14 cellular contexts compared by ENCODE assay signal in the genomic region with DNA sequence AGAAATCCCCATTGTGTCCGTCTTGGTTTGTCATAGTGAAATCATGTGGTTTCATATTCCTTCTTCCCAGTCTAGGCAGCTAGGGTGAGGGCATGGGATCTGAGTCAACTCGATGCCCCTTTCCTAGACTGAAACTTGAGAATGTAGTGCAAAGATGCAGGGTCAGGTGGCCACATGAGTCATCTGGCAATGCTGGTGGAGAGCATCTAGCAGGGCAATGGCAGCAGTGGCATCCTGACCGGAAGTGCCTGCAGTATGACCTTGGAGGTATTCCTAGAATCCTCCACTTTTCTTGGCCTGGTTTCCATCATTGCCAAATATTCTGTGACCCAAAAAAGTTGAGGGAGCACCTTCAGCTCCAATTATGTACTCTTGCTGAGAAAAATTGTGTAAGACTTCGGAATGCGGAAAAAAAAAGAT. TPM values are rescaled to one million over a fixed set of nuclear protein-coding genes. Genes with fewer than 3 reads are reported as not detected.
A peak's percentile ranks its signal among the peaks of the same experiment; 100 is the strongest.
DNase-seq lines count a peak whose midpoint lies in the region; ATAC-seq and TF ChIP-seq lines count a peak whose summit lies in the region.
"Had no signal": no experiment of that assay in that cellular context is flagged by ENCODE, and none has a peak within 500 bp of the region (broad histone marks: within the 10 kb centered on the region; RNA-seq: fewer than 3 reads in every experiment).

No MANE protein-coding gene starts in this region.

- in situ Hi-C loops in GM13976 (cut with MboI; ENCODE audit: low sequenced_read_pairs, unreplicated experiment) = loop anchor here (25.0 kb wide), 1 partner anchor 416 kb away; no protein-coding TSS in a partner anchor

- no peak overlapping the region for H4K91ac ChIP-seq in trophoblast cell (ENCODE audit: low read depth, low read length)

- H4K12ac ChIP-seq in trophoblast cell (ENCODE audit: low read depth, low read length) = no peak overlapping the region

- H3K27me3 Mint-ChIP-seq in CD4-positive, alpha-beta T cell = peaks cover 9% of the 10 kb centered on the region

- no peaks in the 10 kb centered on the region for H3K36me3 Mint-ChIP-seq in CD4-positive, alpha-beta T cell (ENCODE audit: low read depth)

- H3K27ac Mint-ChIP-seq in CD4-positive, alpha-beta T cell = no peak overlapping the region

- no peak overlapping the region for H2BK5ac ChIP-seq in trophoblast cell (ENCODE audit: low read depth, low read length, poor library complexity)

- TF ChIP-seq CTCF in PC-3 (conservative IDR thresholded peaks at IDR 0.05; ENCODE audit: low read depth, low read length) = no peak
- TF ChIP-seq CTCF in epithelial cell of esophagus (IDR thresholded peaks at IDR 0.05; ENCODE audit: insufficient read depth, low read depth, low read length, missing control alignments) = no peak
- no peak for TF ChIP-seq CTCF in GM13976 (IDR thresholded peaks at IDR 0.05; ENCODE audit: borderline replicate concordance, control extremely low read depth, extremely low read depth, insufficient read depth, missing control alignments)
- no peak for TF ChIP-seq CTCF in CD4-positive, alpha-beta T cell (IDR thresholded peaks at IDR 0.05)

- H3K14ac ChIP-seq in trophoblast cell (ENCODE audit: low read length) = no peak overlapping the region

- H2AFZ ChIP-seq in PC-3 (ENCODE audit: low read length) (no peak overlapping the region), trophoblast cell (ENCODE audit: insufficient read depth, low read length, poor library complexity) (no peak overlapping the region)

- H3K79me2 ChIP-seq in PC-3 (ENCODE audit: low read length) (no peaks in the 10 kb centered on the region), trophoblast cell (ENCODE audit: control insufficient read depth, insufficient read depth, low read length, poor library complexity) (no peaks in the 10 kb centered on the region)

- no TSS peak for BruUV-seq in PC-3 (replicated peaks; lab: Mats Ljungman, UMichigan)

- H2AK5ac ChIP-seq in trophoblast cell (ENCODE audit: low read length) = no peak overlapping the region

- CTCF ChIA-PET in PC-3 (lab: Charles Lee) = interaction anchor here (1.4 kb wide), 1 partner anchor 59 kb away, joined by 4 read pairs; no protein-coding TSS in a partner anchor
- CTCF ChIA-PET in CD4-positive, alpha-beta T cell (lab: Charles Lee) = no interaction called here

- H3K4me3 ChIP-seq in PC-3 (ENCODE audit: low read length) (no peak overlapping the region), epithelial cell of esophagus (ENCODE audit: low read length) (no peak overlapping the region), trophoblast cell (ENCODE audit: low read depth, low read length) (no peak overlapping the region)
- H3K4me3 ChIP-seq: lung, SK-N-MC, upper lobe of left lung had no signal

- H3K27ac ChIP-seq in PC-3 (ENCODE audit: low read length) (peak overlapping the region; percentile 91), trophoblast cell (ENCODE audit: low read depth, low read length) (no peak overlapping the region)
- H3K27ac ChIP-seq in CD4-positive, alpha-beta T cell (ENCODE audit: low read depth, low read length) = no peak overlapping the region
- H3K27ac ChIP-seq: SK-N-MC, upper lobe of left lung had no signal

- H3K36me3 ChIP-seq in PC-3 (ENCODE audit: low read depth, low read length) (no peaks in the 10 kb centered on the region), trophoblast cell (ENCODE audit: control insufficient read depth in 1 of 2, insufficient read depth in 2 of 2, low read length in 2 of 2) (no peaks in the 10 kb centered on the region)
- H3K36me3 ChIP-seq: upper lobe of left lung had no signal

- ATAC-seq in PC-3 = peak; percentile 93
- no peak for ATAC-seq in CD4-positive, alpha-beta T cell (ENCODE audit: poor library complexity)

- H3K79me1 ChIP-seq in trophoblast cell (ENCODE audit: low read length) = no peaks in the 10 kb centered on the region

- H3K23ac ChIP-seq in trophoblast cell (ENCODE audit: low read length) = no peak overlapping the region

- no peaks in the 10 kb centered on the region for H3K9me3 ChIP-seq in PC-3 (ENCODE audit: low read length)
- no peaks in the 10 kb centered on the region for H3K9me3 ChIP-seq in trophoblast cell (ENCODE audit: insufficient read depth, low read depth, low read length)
- H3K9me3 ChIP-seq in CD4-positive, alpha-beta T cell (ENCODE audit: control insufficient read depth, low read length) = no peaks in the 10 kb centered on the region
- H3K9me3 ChIP-seq: upper lobe of left lung had no signal

- no CpG with 5 or more reads among the region's 5 CpGs for WGBS in trophoblast cell (ENCODE audit: extremely low coverage, insufficient coverage, insufficient read length)

- POLR2A ChIA-PET in PC-3 (lab: Charles Lee; ENCODE audit: unreplicated experiment) = no interaction called here
- POLR2A ChIA-PET in CD4-positive, alpha-beta T cell (lab: Charles Lee) = no interaction called here

- H2BK12ac ChIP-seq in trophoblast cell (ENCODE audit: low read length) = no peak overlapping the region

- intact Hi-C loops in PC-3 (cut with micrococcal nuclease) = loop anchor here (5.0 kb wide), 3 partner anchors 61 to 421 kb away; no protein-coding TSS in a partner anchor
- intact Hi-C loops in CD4-positive, alpha-beta T cell (cut with DNase I, micrococcal nuclease) = no loop called here

- no peak overlapping the region for H4K8ac ChIP-seq in trophoblast cell (ENCODE audit: low read depth, low read length)

- H3K4me2 ChIP-seq in PC-3 (ENCODE audit: low read length) = no peak overlapping the region
- H3K4me2 ChIP-seq in trophoblast cell (ENCODE audit: low read length) = no peak overlapping the region

- no peak overlapping the region for H3K4ac ChIP-seq in trophoblast cell (ENCODE audit: low read depth, low read length)

- no peak overlapping the region for H2BK120ac ChIP-seq in trophoblast cell (ENCODE audit: insufficient read depth, low read length, poor library complexity)

- no peak overlapping the region for H3K18ac ChIP-seq in trophoblast cell (ENCODE audit: low read length)

- H3K4me1 ChIP-seq in PC-3 (ENCODE audit: insufficient read depth, low read length) = peaks cover 47% of the 10 kb centered on the region
- H3K4me1 ChIP-seq in trophoblast cell (ENCODE audit: control insufficient read depth in 1 of 2, insufficient read depth in 2 of 2, low read length in 2 of 2) = peaks cover 2 to 3% of the 10 kb centered on the region in 2 experiments
- H3K4me1 ChIP-seq: upper lobe of left lung had no signal

- peak; percentile 97 for DNase-seq in ELR (ENCODE audit: low read depth)
- DNase-seq in PC-3 = peak; percentile 96
- peak; percentile 96 for DNase-seq in epithelial cell of esophagus (ENCODE audit: low read depth)
- peak; percentile 86 to 87 for DNase-seq in trophoblast cell
- no peak for DNase-seq in GM13976 (ENCODE audit: low spot score)
- DNase-seq in activated gamma-delta T cell treated with Interleukin-2 at 50 U/mL for 16 hours = no peak
- DNase-seq in CD4-positive, alpha-beta T cell = no peak
- no peak for DNase-seq in T-helper 1 cell
- DNase-seq: activated CD8-positive, alpha-beta memory T cell treated with anti-CD3 and anti-CD28 coated beads, Interleukin-2, amount 50 U/mL, for 4 hours; cortex of kidney; NCI-H1930; upper lobe of left lung had no signal

- no peaks in the 10 kb centered on the region for H3K9me2 ChIP-seq in PC-3 (replicated peaks; ENCODE audit: low read length)

- H3F3A ChIP-seq in PC-3 (ENCODE audit: low read length, unreplicated experiment) = peaks cover 6% of the 10 kb centered on the region

- H3K9me3 Mint-ChIP-seq in CD4-positive, alpha-beta T cell = no peaks in the 10 kb centered on the region

- H4K20me1 ChIP-seq in PC-3 (ENCODE audit: low read length) = no peaks in the 10 kb centered on the region

- no peaks in the 10 kb centered on the region for H3K4me1 Mint-ChIP-seq in CD4-positive, alpha-beta T cell (ENCODE audit: low read depth)

- H3K27me3 ChIP-seq in PC-3 (ENCODE audit: low read length) (no peaks in the 10 kb centered on the region), trophoblast cell (ENCODE audit: insufficient read depth, low read length) (no peaks in the 10 kb centered on the region)
- H3K27me3 ChIP-seq in CD4-positive, alpha-beta T cell (ENCODE audit: control insufficient read depth, insufficient read depth, low read length) = no peaks in the 10 kb centered on the region
- H3K27me3 ChIP-seq: upper lobe of left lung had no signal

- no peak overlapping the region; the same call in 1 of the 2 replicates for H3K9ac ChIP-seq in PC-3 (ENCODE audit: low read length)
- no peak overlapping the region for H3K9ac ChIP-seq in trophoblast cell (ENCODE audit: low read length)

- no peak overlapping the region for H3K4me3 Mint-ChIP-seq in CD4-positive, alpha-beta T cell

RNA-seq across cellular contexts. Expression of a gene that starts 39.1 kb away (rescaled TPM):
- total RNA-seq in PC-3 (2014; rRNA removed) = 17.5 and 19.8 TPM in 2 replicates
- 15.8 and 16.7 TPM in 2 replicates for polyA plus RNA-seq in trophoblast cell (2013)
- 10 to 100 TPM; 10.0 to 10.1 TPM for total RNA-seq in CD4-positive, alpha-beta T cell

Comparison
In these comparisons a context has a peak if more than half of its experiments do, and no peak if none do; other contexts are left out.
1. DNase-seq: peak in ELR (single experiment), PC-3 (single experiment), epithelial cell of esophagus (single experiment) and trophoblast cell (2 of 2); none in GM13976 (single experiment), activated gamma-delta T cell treated with Interleukin-2 at 50 U/mL for 16 hours (single experiment), CD4-positive, alpha-beta T cell (0 of 10) and T-helper 1 cell (0 of 5).